ENCODE assay signal across 23 cellular contexts in genomic region chr1:220291575-220291974, GRCh38.
"Had no signal": no experiment of that assay in that cellular context is flagged by ENCODE, and none has a peak within 500 bp of the region (broad histone marks: within the 10 kb centered on the region; RNA-seq: fewer than 3 reads in every experiment).

No MANE protein-coding gene starts in this region.

- H3K36me3 ChIP-seq: left ventricle myocardium inferior, ovary, right atrium auricular region, right lobe of liver, stomach, thyroid gland, transverse colon, upper lobe of left lung, vagina had no signal

- H3K27ac ChIP-seq: left ventricle myocardium inferior, ovary, right atrium auricular region, right lobe of liver, stomach, testis, thyroid gland, transverse colon, upper lobe of left lung, vagina had no signal

- H3K4me2 ChIP-seq: smooth muscle cell had no signal

- H3K4me3 ChIP-seq: left ventricle myocardium inferior, lung, mucosa of descending colon, ovary, right atrium auricular region, right lobe of liver, smooth muscle cell, stomach, testis, thyroid gland, transverse colon, upper lobe of left lung, vagina had no signal

- DNase-seq: islet precursor cell; left ventricle myocardium inferior; mesendoderm; mucosa of descending colon; naive thymus-derived CD4-positive, alpha-beta T cell; ovary; right lobe of liver; stimulated activated CD4-positive, alpha-beta T cell treated with anti-CD3 and anti-CD28 coated beads, Interleukin-1b, Interleukin-23, amount 100 ng/mL, for 48 hours; stimulated activated CD4-positive, alpha-beta T cell treated with anti-CD3 and anti-CD28 coated beads, Interleukin-2, amount 100 ng/mL, for 48 hours; stimulated activated CD4-positive, alpha-beta T cell treated with anti-CD3 and anti-CD28 coated beads, Interleukin-4, amount 100 ng/mL, for 4 hours; stimulated activated CD8-positive, alpha-beta memory T cell treated with anti-CD3 and anti-CD28 coated beads, Interleukin-4, amount 100 ng/mL, for 48 hours; stimulated activated naive B cell treated with anti-CD40 and anti-IgM and Interleukin-4, amounts not matched to agents 10 μg/mL and 1 μg/mL and 100 μg/mL, for 72 hours; stimulated activated naive CD8-positive, alpha-beta T cell treated with anti-CD3 and anti-CD28 coated beads, Interleukin-15, Interleukin-2, amounts not matched to agents 100 U/mL and 50 U/mL, for 24 hours; stomach; testis; thyroid gland; transverse colon; upper lobe of left lung had no signal

- H3K4me1 ChIP-seq: left ventricle myocardium inferior, right atrium auricular region, right lobe of liver, stomach, testis, thyroid gland, transverse colon, upper lobe of left lung, vagina had no signal

- H3K27me3 ChIP-seq: ovary, right atrium auricular region, right lobe of liver, testis, thyroid gland, upper lobe of left lung, vagina had no signal

- ATAC-seq: mucosa of descending colon; naive thymus-derived CD4-positive, alpha-beta T cell; natural killer cell treated with Interleukin-12 subunit alpha and Interleukin-12 subunit beta and Interleukin-15 and Interleukin-18, amount 100 ng/mL, for 72 hours; right lobe of liver; stimulated activated naive B cell treated with anti-CD40 and anti-IgM and Interleukin-4, amounts not matched to agents 10 μg/mL and 1 μg/mL and 100 μg/mL, for 72 hours; stimulated activated naive CD8-positive, alpha-beta T cell treated with anti-CD3 and anti-CD28 coated beads, Interleukin-15, Interleukin-2, amounts not matched to agents 100 U/mL and 50 U/mL, for 24 hours had no signal

- H3K9me3 ChIP-seq: left ventricle myocardium inferior, mucosa of descending colon, ovary, right atrium auricular region, right lobe of liver, stomach, testis, thyroid gland, transverse colon, upper lobe of left lung, vagina had no signal
